In the genomic region with DNA sequence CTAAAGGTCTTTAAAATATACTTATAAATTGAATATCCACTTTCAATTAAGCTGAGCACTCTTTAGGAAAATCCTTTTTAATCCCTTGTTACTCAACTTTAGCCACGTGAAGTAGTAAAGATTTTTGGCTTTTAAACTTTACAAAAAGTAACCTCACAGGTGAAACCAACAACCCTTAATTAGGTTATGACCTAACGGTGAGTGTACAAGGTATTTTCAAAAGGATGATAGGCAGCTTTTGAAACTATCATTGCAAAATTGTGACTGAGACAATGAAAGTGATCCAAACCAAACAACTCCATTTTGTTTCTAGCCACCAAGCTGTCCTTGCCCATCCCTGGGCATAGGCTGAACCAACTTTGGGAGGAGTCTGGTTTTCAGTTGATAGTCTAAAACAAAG, we compare ENCODE assay signal across 25 cellular contexts.
"Had no signal": no experiment of that assay in that cellular context is flagged by ENCODE, and none has a peak within 500 bp of the region (broad histone marks: within the 10 kb centered on the region; RNA-seq: fewer than 3 reads in every experiment).

No MANE protein-coding gene starts in this region.

- H3K27ac ChIP-seq: coronary artery, dorsolateral prefrontal cortex, epithelial cell of prostate, esophagus squamous epithelium, gastrocnemius medialis, heart right ventricle, left ventricle myocardium inferior had no signal

- H3K27me3 Mint-ChIP-seq: naive B cell had no signal

- H3K36me3 ChIP-seq: esophagus squamous epithelium, gastrocnemius medialis, heart right ventricle, left ventricle myocardium inferior had no signal

- H3K27me3 ChIP-seq: dorsolateral prefrontal cortex, esophagus squamous epithelium, gastrocnemius medialis, heart right ventricle had no signal

- DNase-seq: dermis blood vessel endothelial cell; dorsolateral prefrontal cortex; effector CD4-positive, alpha-beta T cell; effector memory CD4-positive, alpha-beta T cell; erythroblast; esophagus squamous epithelium; foreskin melanocyte; gastrocnemius medialis; glutamatergic neuron; head of caudate nucleus; heart right ventricle; hippocampal formation; islet precursor cell; kidney; kidney glomerular epithelial cell; left colon; left ventricle myocardium inferior; mucosa of descending colon; naive B cell had no signal

- H3K27ac Mint-ChIP-seq: mesothelial cell of epicardium, naive B cell had no signal

- H3K9me3 ChIP-seq: gastrocnemius medialis, mucosa of descending colon had no signal

- ATAC-seq: esophagus mucosa, gastrocnemius medialis, heart right ventricle, left colon, left lobe of liver, mucosa of descending colon had no signal

- H3K4me1 ChIP-seq: esophagus squamous epithelium, gastrocnemius medialis, heart right ventricle, left ventricle myocardium inferior had no signal

- H3K4me3 ChIP-seq: coronary artery, dorsolateral prefrontal cortex, esophagus squamous epithelium, gastrocnemius medialis, heart right ventricle, left ventricle myocardium inferior, lung, mucosa of descending colon had no signal

- H3K4me3 Mint-ChIP-seq: mesothelial cell of epicardium, naive B cell had no signal

- H3K4me1 Mint-ChIP-seq: mesothelial cell of epicardium, naive B cell had no signal

- H3K36me3 Mint-ChIP-seq: mesothelial cell of epicardium, naive B cell had no signal
